In genomic region chr6:32224696-32225095, GRCh38 we compare ENCODE assay signal across 1 cellular context.
TF ChIP-seq lines count a peak whose summit lies in the region.

No MANE protein-coding gene starts in this region.

TF ChIP-seq in GM23338, 12 proteins besides CTCF, POLR2A, EP300 and RAD21 (continued from another document):
- TF ChIP-seq REST (IDR thresholded peaks at IDR 0.05; ENCODE audit: unreplicated experiment) (no peak), JUNB (IDR thresholded peaks at IDR 0.05; ENCODE audit: unreplicated experiment) (no peak), ETS1 (IDR thresholded peaks at IDR 0.05) (no peak), ZNF462 (CRISPR knock-in tag; IDR thresholded peaks at IDR 0.05) (no peak), POLR2AphosphoS5 (IDR thresholded peaks at IDR 0.05; ENCODE audit: low read depth) (no peak), STAT1 (IDR thresholded peaks at IDR 0.05; ENCODE audit: unreplicated experiment) (no peak), EZH2 (IDR thresholded peaks at IDR 0.05; ENCODE audit: low read depth, unreplicated experiment) (no peak), ZNF331 (CRISPR knock-in tag; IDR thresholded peaks at IDR 0.05; ENCODE audit: low read depth) (no peak), EZH2phosphoT487 (IDR thresholded peaks at IDR 0.05; ENCODE audit: unreplicated experiment) (no peak), CREB1 (CRISPR knock-in tag; IDR thresholded peaks at IDR 0.05; ENCODE audit: low read depth) (no peak), NANOG (IDR thresholded peaks at IDR 0.05; ENCODE audit: borderline replicate concordance) (no peak)
